ENCODE assay signal across 2 cellular contexts in genomic region chr18:3329471-3329870, GRCh38.
TF ChIP-seq lines count a peak whose summit lies in the region.

No MANE protein-coding gene starts in this region.

TF ChIP-seq in GM23338, 12 proteins besides CTCF, POLR2A, EP300 and RAD21 (continued from another document):
- TF ChIP-seq REST (IDR thresholded peaks at IDR 0.05; ENCODE audit: unreplicated experiment) (no peak), ZNF114 (CRISPR knock-in tag; IDR thresholded peaks at IDR 0.05) (no peak), CREB1 (CRISPR knock-in tag; IDR thresholded peaks at IDR 0.05; ENCODE audit: low read depth) (no peak), ZNF331 (CRISPR knock-in tag; IDR thresholded peaks at IDR 0.05; ENCODE audit: low read depth) (no peak)

TF ChIP-seq in H1, 55 proteins besides CTCF, POLR2A, EP300 and RAD21 (continued from another document):
- TF ChIP-seq SIN3A (conservative IDR thresholded peaks at IDR 0.05 in 1 of 2, IDR thresholded peaks at IDR 0.05 in 1 of 2; ENCODE audit: low read depth in 1 of 2, low read length in 2 of 2) (no peak), RXRA (IDR thresholded peaks at IDR 0.05; ENCODE audit: insufficient read depth, low read depth, low read length) (no peak), SAP30 (IDR thresholded peaks at IDR 0.05; ENCODE audit: insufficient read depth, insufficient replicate concordance, low read length) (no peak), SIX5 (IDR thresholded peaks at IDR 0.05; ENCODE audit: low read depth, low read length) (no peak), FOSL1 (IDR thresholded peaks at IDR 0.05; ENCODE audit: insufficient read depth, low read depth, low read length) (no peak), GTF2F1 (IDR thresholded peaks at IDR 0.05; ENCODE audit: borderline replicate concordance, low read depth, low read length) (no peak), CHD7 (IDR thresholded peaks at IDR 0.05; ENCODE audit: insufficient replicate concordance, low read length) (no peak), BRCA1 (IDR thresholded peaks at IDR 0.05; ENCODE audit: low read depth, low read length) (no peak), SRF (IDR thresholded peaks at IDR 0.05; ENCODE audit: low read depth, low read length) (no peak), TAF1 (IDR thresholded peaks at IDR 0.05; ENCODE audit: low read depth, low read length) (no peak), GABPA (IDR thresholded peaks at IDR 0.05; ENCODE audit: borderline replicate concordance, insufficient read depth, low read length) (no peak), ASH2L (IDR thresholded peaks at IDR 0.05; ENCODE audit: low read length) (no peak), ZNF274 (IDR thresholded peaks at IDR 0.05; ENCODE audit: borderline replicate concordance, extremely low read depth, low read length) (no peak), CEBPB (IDR thresholded peaks at IDR 0.05; ENCODE audit: low read depth, low read length) (no peak), POLR2AphosphoS5 (IDR thresholded peaks at IDR 0.05; ENCODE audit: low read depth, low read length) (no peak), JUND (IDR thresholded peaks at IDR 0.05; ENCODE audit: low read length) (no peak), SP2 (IDR thresholded peaks at IDR 0.05; ENCODE audit: low read length) (no peak), TAF7 (optimal IDR thresholded peaks at IDR 0.05; ENCODE audit: borderline replicate concordance, low read depth, low read length) (no peak), CTBP2 (IDR thresholded peaks at IDR 0.05; ENCODE audit: borderline replicate concordance, insufficient read depth, insufficient read length, low read length) (no peak)
